Comparison of ENCODE assay signal across 26 cellular contexts in the genomic region with DNA sequence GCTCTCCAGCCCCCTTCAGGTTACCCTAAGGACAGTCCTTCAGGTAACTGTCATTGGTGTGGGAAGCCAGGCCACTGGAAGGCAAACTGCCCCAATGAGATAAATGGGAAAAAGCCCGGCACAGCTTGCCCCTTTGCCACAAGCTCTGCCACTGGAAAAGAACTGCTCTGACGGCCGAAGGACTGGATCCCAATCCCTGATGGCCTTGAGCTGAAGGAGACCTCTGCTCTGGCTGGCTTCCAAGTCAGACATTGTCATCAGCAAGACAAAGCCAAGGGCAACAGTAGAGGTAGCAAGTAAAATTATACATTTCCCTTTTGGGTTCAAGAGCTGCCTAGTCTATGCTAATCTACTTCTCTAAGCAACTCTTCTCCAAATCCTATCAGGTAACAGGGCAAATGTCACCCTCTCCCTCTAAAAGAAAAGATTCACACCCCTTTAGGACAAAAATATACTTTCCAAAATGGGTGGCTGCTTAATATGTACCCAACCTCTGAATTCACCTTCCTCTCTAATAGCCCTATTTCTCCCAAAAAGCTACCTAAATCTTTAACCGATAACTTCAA.
"Had no signal": no experiment of that assay in that cellular context is flagged by ENCODE, and none has a peak within 500 bp of the region (broad histone marks: within the 10 kb centered on the region; RNA-seq: fewer than 3 reads in every experiment).

No MANE protein-coding gene starts in this region.

- H3K27ac ChIP-seq: epithelial cell of prostate, gastroesophageal sphincter, heart left ventricle, hepatocyte, lower lobe of right lung, neutrophil, pancreas, right lobe of liver, thoracic aorta, tibial nerve, upper lobe of right lung, vagina had no signal

- H3K27me3 ChIP-seq: gastroesophageal sphincter, heart left ventricle, hepatocyte, neutrophil, pancreas, right lobe of liver, tibial nerve, upper lobe of right lung, vagina had no signal

- DNase-seq: effector CD8-positive, alpha-beta T cell; endodermal cell; foreskin fibroblast; heart left ventricle; left ventricle myocardium superior; lower lobe of right lung; naive thymus-derived CD8-positive, alpha-beta T cell; pancreas; right lobe of liver; small intestine; stimulated activated CD4-positive, alpha-beta T cell treated with anti-CD3 and anti-CD28 coated beads, Interleukin-15, amount 100 ng/mL, for 24 hours; stimulated activated CD4-positive, alpha-beta T cell treated with anti-CD3 and anti-CD28 coated beads, Interleukin-2, amount 100 ng/mL, for 48 hours; stimulated activated naive B cell treated with anti-CD40 and anti-IgM and Interleukin-4, amounts not matched to agents 10 μg/mL and 1 μg/mL and 100 μg/mL, for 72 hours; upper lobe of right lung had no signal

- H3K9me3 ChIP-seq: gastroesophageal sphincter, lower lobe of right lung, neutrophil, pancreas, right lobe of liver, thoracic aorta, tibial nerve, upper lobe of right lung, vagina had no signal

- H3K27me3 Mint-ChIP-seq: stimulated activated naive B cell treated with anti-CD40 and anti-IgM and Interleukin-4, amounts not matched to agents 10 μg/mL and 1 μg/mL and 100 μg/mL, for 72 hours; stimulated activated naive CD8-positive, alpha-beta T cell treated with anti-CD3 and anti-CD28 coated beads, Interleukin-15, Interleukin-2, amounts not matched to agents 100 ng/mL and 50 ng/mL, for 24 hours had no signal

- H3K4me1 Mint-ChIP-seq: endodermal cell; stimulated activated naive B cell treated with anti-CD40 and anti-IgM and Interleukin-4, amounts not matched to agents 10 μg/mL and 1 μg/mL and 100 μg/mL, for 72 hours had no signal

- H2AFZ ChIP-seq: hepatocyte had no signal

- FAIRE-seq: islet of Langerhans, pancreas, small intestine had no signal

- H3K4me1 ChIP-seq: right lobe of liver, vagina had no signal

- H3K4me2 ChIP-seq: hepatocyte had no signal

- ATAC-seq: esophagus mucosa; gastroesophageal sphincter; heart left ventricle; left ventricle myocardium superior; lower lobe of right lung; naive thymus-derived CD8-positive, alpha-beta T cell; pancreas; right lobe of liver; stimulated activated naive B cell treated with anti-CD40 and anti-IgM and Interleukin-4, amounts not matched to agents 10 μg/mL and 1 μg/mL and 100 μg/mL, for 72 hours; upper lobe of right lung had no signal

- H3K79me2 ChIP-seq: hepatocyte had no signal

- H3K4me3 ChIP-seq: gastroesophageal sphincter, heart left ventricle, hepatocyte, lower lobe of right lung, pancreas, right lobe of liver, thoracic aorta, tibial nerve, upper lobe of right lung, vagina had no signal

- H3K27ac Mint-ChIP-seq: endodermal cell; naive thymus-derived CD8-positive, alpha-beta T cell; progenitor cell of endocrine pancreas; stimulated activated naive B cell treated with anti-CD40 and anti-IgM and Interleukin-4, amounts not matched to agents 10 μg/mL and 1 μg/mL and 100 μg/mL, for 72 hours; stimulated activated naive CD8-positive, alpha-beta T cell treated with anti-CD3 and anti-CD28 coated beads, Interleukin-15, Interleukin-2, amounts not matched to agents 100 ng/mL and 50 ng/mL, for 24 hours had no signal

- H3K36me3 ChIP-seq: gastroesophageal sphincter, heart left ventricle, lower lobe of right lung, neutrophil, pancreas, right lobe of liver, thoracic aorta, tibial nerve, upper lobe of right lung, vagina had no signal

- H3K4me3 Mint-ChIP-seq: endodermal cell; naive thymus-derived CD8-positive, alpha-beta T cell; neural crest cell; stimulated activated naive B cell treated with anti-CD40 and anti-IgM and Interleukin-4, amounts not matched to agents 10 μg/mL and 1 μg/mL and 100 μg/mL, for 72 hours; stimulated activated naive CD8-positive, alpha-beta T cell treated with anti-CD3 and anti-CD28 coated beads, Interleukin-15, Interleukin-2, amounts not matched to agents 100 ng/mL and 50 ng/mL, for 24 hours had no signal
